8 cellular contexts compared by ENCODE assay signal in the genomic region with DNA sequence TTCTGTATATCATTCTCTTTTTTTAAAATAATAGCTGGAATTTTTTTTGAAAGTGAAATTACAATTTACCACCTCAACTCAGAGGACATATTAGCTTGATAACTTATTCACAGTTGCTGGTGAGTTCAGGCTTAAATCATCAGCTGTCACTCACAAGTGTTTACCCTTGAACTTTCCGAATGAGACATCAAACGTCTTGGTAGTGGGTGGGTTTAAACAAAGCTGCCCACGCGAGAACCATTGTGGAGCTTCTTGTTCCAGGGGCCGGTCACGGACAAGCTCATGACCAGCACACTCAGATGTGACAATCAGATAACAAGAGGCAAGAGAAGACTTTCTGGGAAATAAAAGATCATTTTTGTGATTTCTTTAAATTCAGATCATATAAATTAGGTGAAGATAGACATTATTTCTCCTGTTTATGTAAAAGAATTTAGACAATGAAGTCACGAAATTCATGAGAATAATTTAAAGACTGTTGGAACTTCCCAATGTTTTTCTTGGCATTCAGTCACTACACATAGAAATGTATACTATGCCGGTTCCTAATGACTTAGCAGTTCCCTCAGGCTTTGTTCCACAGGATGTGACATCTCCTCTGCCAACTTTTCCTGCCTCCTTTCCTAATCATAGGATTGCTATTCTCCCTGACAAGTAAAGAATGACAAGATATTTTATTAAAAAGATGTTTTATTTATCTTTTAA. TPM values are rescaled to one million over a fixed set of nuclear protein-coding genes. Genes with fewer than 3 reads are reported as not detected.
DNase-seq lines count a peak whose midpoint lies in the region; ATAC-seq and TF ChIP-seq lines count a peak whose summit lies in the region.

No MANE protein-coding gene starts in this region.

- H3K36me3 Mint-ChIP-seq in activated CD8-positive, alpha-beta memory T cell treated with anti-CD3 and anti-CD28 coated beads, Interleukin-2, amount 10 ng/mL, durations not matched to agents 7 days and 5 days = peaks cover 3% of the 10 kb centered on the region
- H3K36me3 Mint-ChIP-seq in stimulated activated memory B cell treated with anti-CD40 and anti-IgM and Interleukin-4, amounts not matched to agents 10 μg/mL and 1 μg/mL and 100 μg/mL, for 72 hours = peaks cover 6% of the 10 kb centered on the region

- peak overlapping the region; percentile 28 for H3K4me3 Mint-ChIP-seq in activated CD8-positive, alpha-beta memory T cell treated with anti-CD3 and anti-CD28 coated beads, Interleukin-2, amount 10 ng/mL, durations not matched to agents 7 days and 5 days
- peak overlapping the region; percentile 51 for H3K4me3 Mint-ChIP-seq in stimulated activated memory B cell treated with anti-CD40 and anti-IgM and Interleukin-4, amounts not matched to agents 10 μg/mL and 1 μg/mL and 100 μg/mL, for 72 hours

- CTCF ChIA-PET in activated CD8-positive, alpha-beta memory T cell treated with anti-CD3 and anti-CD28 coated beads, Interleukin-2, amount 10 ng/mL, durations not matched to agents 7 days and 5 days (lab: Charles Lee) = interaction anchor here (0.8 to 6.2 kb wide), 16 partner anchors 14 to 548 kb away, joined by 3 to 83 read pairs (median 4); a partner anchor contains a TSS

- H3K27me3 Mint-ChIP-seq in activated CD8-positive, alpha-beta memory T cell treated with anti-CD3 and anti-CD28 coated beads, Interleukin-2, amount 10 ng/mL, durations not matched to agents 7 days and 5 days = no peaks in the 10 kb centered on the region
- H3K27me3 Mint-ChIP-seq in stimulated activated memory B cell treated with anti-CD40 and anti-IgM and Interleukin-4, amounts not matched to agents 10 μg/mL and 1 μg/mL and 100 μg/mL, for 72 hours = no peaks in the 10 kb centered on the region

- no peak for TF ChIP-seq CTCF in VCaP (conservative IDR thresholded peaks at IDR 0.05)

- peak overlapping the region; percentile 73 for H3K27ac Mint-ChIP-seq in activated CD8-positive, alpha-beta memory T cell treated with anti-CD3 and anti-CD28 coated beads, Interleukin-2, amount 10 ng/mL, durations not matched to agents 7 days and 5 days
- peak overlapping the region; percentile 62 for H3K27ac Mint-ChIP-seq in stimulated activated memory B cell treated with anti-CD40 and anti-IgM and Interleukin-4, amounts not matched to agents 10 μg/mL and 1 μg/mL and 100 μg/mL, for 72 hours

- no peaks in the 10 kb centered on the region for H3K9me3 Mint-ChIP-seq in activated CD8-positive, alpha-beta memory T cell treated with anti-CD3 and anti-CD28 coated beads, Interleukin-2, amount 10 ng/mL, durations not matched to agents 7 days and 5 days (ENCODE audit: low read depth)
- H3K9me3 Mint-ChIP-seq in stimulated activated memory B cell treated with anti-CD40 and anti-IgM and Interleukin-4, amounts not matched to agents 10 μg/mL and 1 μg/mL and 100 μg/mL, for 72 hours = no peaks in the 10 kb centered on the region

- ATAC-seq in activated CD8-positive, alpha-beta memory T cell treated with anti-CD3 and anti-CD28 coated beads, Interleukin-2, amount 10 ng/mL, durations not matched to agents 7 days and 5 days = peak; percentile 34
- ATAC-seq in HG02885 (IDR thresholded peaks at IDR 0.05; ENCODE audit: poor library complexity, unreplicated experiment) = peak; percentile 61
- peak; percentile 61 for ATAC-seq in stimulated activated memory B cell treated with anti-CD40 and anti-IgM and Interleukin-4, amounts not matched to agents 10 μg/mL and 1 μg/mL and 100 μg/mL, for 72 hours

- peak overlapping the region; percentile 84 for H3K27ac ChIP-seq in VCaP

- H3K4me1 Mint-ChIP-seq in activated CD8-positive, alpha-beta memory T cell treated with anti-CD3 and anti-CD28 coated beads, Interleukin-2, amount 10 ng/mL, durations not matched to agents 7 days and 5 days = peaks cover 29% of the 10 kb centered on the region
- peaks cover 39% of the 10 kb centered on the region for H3K4me1 Mint-ChIP-seq in stimulated activated memory B cell treated with anti-CD40 and anti-IgM and Interleukin-4, amounts not matched to agents 10 μg/mL and 1 μg/mL and 100 μg/mL, for 72 hours

- DNase-seq in activated CD8-positive, alpha-beta memory T cell treated with anti-CD3 and anti-CD28 coated beads, Interleukin-2, amount 10 ng/mL, durations not matched to agents 7 days and 5 days = no peak
- DNase-seq in activated CD8-positive, alpha-beta memory T cell treated with anti-CD3 and anti-CD28 coated beads, Interleukin-2, amount 50 U/mL, for 4 hours = no peak
- peak; percentile 86 for DNase-seq in glomerular endothelial cell (ENCODE audit: extremely low read depth, low read depth, low spot score)
- DNase-seq in KG1 (lab: John Stamatoyannopoulos, UW) = no peak
- DNase-seq in effector CD4-positive, alpha-beta T cell = no peak

RNA-seq across cellular contexts. Expression of a gene that starts 29.3 kb away (rescaled TPM):
- 1 to 10 TPM; 5.2 to 6.2 TPM for total RNA-seq in activated CD8-positive, alpha-beta memory T cell treated with anti-CD3 and anti-CD28 coated beads, Interleukin-2, amount 10 ng/mL, durations not matched to agents 7 days and 5 days
- 24.8 and 37.6 TPM in 2 replicates for total RNA-seq in glomerular endothelial cell

RNA-seq across cellular contexts. Expression of a gene that starts 29.4 kb away (rescaled TPM):
- total RNA-seq in activated CD8-positive, alpha-beta memory T cell treated with anti-CD3 and anti-CD28 coated beads, Interleukin-2, amount 10 ng/mL, durations not matched to agents 7 days and 5 days = 10 to 100 TPM; 24.4 to 25.5 TPM
- 17.2 and 22.9 TPM in 2 replicates for total RNA-seq in glomerular endothelial cell
